In genomic region chr2:96144481-96145027, GRCh38 we compare ENCODE assay signal across 8 cellular contexts. TPM values are rescaled to one million over a fixed set of nuclear protein-coding genes. Genes with fewer than 3 reads are reported as not detected.
A peak's percentile ranks its signal among the peaks of the same experiment; 100 is the strongest.
DNase-seq lines count a peak whose midpoint lies in the region; ATAC-seq and TF ChIP-seq lines count a peak whose summit lies in the region.

No MANE protein-coding gene starts in this region.

- intact Hi-C loops in PC-9 (cut with micrococcal nuclease; ENCODE audit: unreplicated experiment), result loop anchor here (2.0 kb wide), 1 partner anchor 64 kb away; the partner anchor contains the start of gene STARD7
- intact Hi-C loops in mucosa of descending colon (cut with DNase I, micrococcal nuclease), result no loop called here

- H3K27me3 Mint-ChIP-seq in GM23338 (ENCODE audit: insufficient read depth, low read depth, poor library complexity), result peaks cover 26% of the 10 kb centered on the region
- H3K27me3 Mint-ChIP-seq in brain, result peaks cover 37% of the 10 kb centered on the region

- peaks cover 2% of the 10 kb centered on the region; the same call in 1 of the 3 replicates for H3K9me3 Mint-ChIP-seq in GM23338
- no peaks in the 10 kb centered on the region for H3K9me3 Mint-ChIP-seq in brain

- H3K4me1 ChIP-seq in GM23338 (ENCODE audit: insufficient read depth) (peaks cover 25% of the 10 kb centered on the region), PC-9 (replicated peaks; ENCODE audit: insufficient read depth) (peaks cover 13% of the 10 kb centered on the region), mucosa of descending colon (ENCODE audit: low read depth) (peaks cover 13% of the 10 kb centered on the region), upper lobe of left lung (peaks cover 12 to 50% (median 27%) of the 10 kb centered on the region in 4 donors)

- H3K9me3 ChIP-seq in PC-9 (ENCODE audit: insufficient read depth, low read depth) (no peaks in the 10 kb centered on the region), mucosa of descending colon (no peaks in the 10 kb centered on the region), upper lobe of left lung (no peaks in the 10 kb centered on the region)

- no peak overlapping the region; the same call in 1 of the 2 replicates for H3K27ac Mint-ChIP-seq in GM23338
- peak overlapping the region in 2 of 5 experiments; percentile 31 to 63 for H3K27ac Mint-ChIP-seq in brain

- peak; percentile 45 for DNase-seq in GM23338 (ENCODE audit: low spot score)
- DNase-seq in PC-9, result no peak
- peak; percentile 53 to 74 (median 68) for DNase-seq in mucosa of descending colon
- no peak for DNase-seq in upper lobe of left lung
- no peak for DNase-seq in DMS114 treated with DMSO at 0.1 percent for 48 hours (lab: John Stamatoyannopoulos, UW; ENCODE audit: unreplicated experiment)

- H3K36me3 Mint-ChIP-seq in GM23338 (ENCODE audit: low read depth) (peaks cover 15% of the 10 kb centered on the region; the same call in 2 of the 3 replicates), brain (no peaks in the 10 kb centered on the region)

- no peak for TF ChIP-seq POLR2A in upper lobe of left lung (IDR thresholded peaks at IDR 0.05)

- BruUV-seq in PC-9 (replicated peaks; lab: Mats Ljungman, UMichigan), result no TSS peak

- H3F3A ChIP-seq in GM23338 (replicated peaks; ENCODE audit: low read depth) (no peaks in the 10 kb centered on the region; the same call in none of the 2 replicates), PC-9 (ENCODE audit: insufficient read depth, low read depth) (peaks cover 20% of the 10 kb centered on the region; the same call in 1 of the 2 replicates)

- 10 to 33% methylated on average over 4 to 35 of the region's 35 CpGs for WGBS in upper lobe of left lung, 2 donors

- peak; percentile 2 for ATAC-seq in GM23338
- peak; percentile 14 for ATAC-seq in mucosa of descending colon
- ATAC-seq in upper lobe of left lung (ENCODE audit: low FRiP score in 2 of 2), result no peak
- ATAC-seq in GM18520 (IDR thresholded peaks at IDR 0.05; ENCODE audit: unreplicated experiment), result no peak
- no peak for ATAC-seq in HG03196 (IDR thresholded peaks at IDR 0.05; ENCODE audit: unreplicated experiment)

- TF ChIP-seq CTCF in GM23338 (conservative IDR thresholded peaks at IDR 0.05; ENCODE audit: low read depth in 2 of 2) (no peak), PC-9 (conservative IDR thresholded peaks at IDR 0.05) (no peak), brain (conservative IDR thresholded peaks at IDR 0.05) (no peak), mucosa of descending colon (IDR thresholded peaks at IDR 0.05) (no peak), upper lobe of left lung (IDR thresholded peaks at IDR 0.05) (no peak)

- no peak for TF ChIP-seq EP300 in upper lobe of left lung (IDR thresholded peaks at IDR 0.05)

- H3K27ac ChIP-seq in GM23338 (ENCODE audit: low read depth), result no peak overlapping the region
- no peak overlapping the region for H3K27ac ChIP-seq in PC-9
- peak overlapping the region in 3 of 4 donors; percentile 71 to 82 (median 76) for H3K27ac ChIP-seq in upper lobe of left lung

- H3K4me3 Mint-ChIP-seq in GM23338 (peak overlapping the region; percentile 88), brain (peak overlapping the region; percentile 80 to 85 (median 81))

- H3K9me2 ChIP-seq in GM23338 (ENCODE audit: insufficient read depth) (no peaks in the 10 kb centered on the region), PC-9 (ENCODE audit: insufficient read depth) (no peaks in the 10 kb centered on the region)

- no peaks in the 10 kb centered on the region for H3K36me3 ChIP-seq in GM23338 (ENCODE audit: insufficient read depth)
- no peaks in the 10 kb centered on the region; the same call in 1 of the 2 replicates for H3K36me3 ChIP-seq in PC-9 (ENCODE audit: low read depth)
- H3K36me3 ChIP-seq in mucosa of descending colon (ENCODE audit: low read depth), result no peaks in the 10 kb centered on the region
- H3K36me3 ChIP-seq in upper lobe of left lung, result no peaks in the 10 kb centered on the region

- CTCF ChIA-PET in PC-9 (lab: Charles Lee), result no interaction called here

- H4K20me1 ChIP-seq in GM23338 (replicated peaks; ENCODE audit: insufficient read depth), result no peaks in the 10 kb centered on the region
- H4K20me1 ChIP-seq in PC-9 (ENCODE audit: insufficient read depth), result no peaks in the 10 kb centered on the region

- H3K4me2 ChIP-seq in GM23338, result peak overlapping the region; percentile 81
- peak overlapping the region; percentile 92 for H3K4me2 ChIP-seq in PC-9

- H3K27me3 ChIP-seq in GM23338 (ENCODE audit: insufficient read depth), result peaks cover 30% of the 10 kb centered on the region
- H3K27me3 ChIP-seq in PC-9 (ENCODE audit: insufficient read depth, low read depth), result no peaks in the 10 kb centered on the region
- H3K27me3 ChIP-seq in upper lobe of left lung, result peaks cover 0 to 5% (median 0%) of the 10 kb centered on the region in 4 donors

- H3K79me2 ChIP-seq in GM23338 (replicated peaks; ENCODE audit: insufficient read depth), result no peaks in the 10 kb centered on the region
- H3K79me2 ChIP-seq in PC-9 (ENCODE audit: low read depth), result peaks cover 12% of the 10 kb centered on the region; the same call in 1 of the 2 replicates

- POLR2A ChIA-PET in PC-9 (lab: Charles Lee; ENCODE audit: unreplicated experiment), result no interaction called here

- H3K4me3 ChIP-seq in GM23338 (peak overlapping the region; percentile 59), PC-9 (peak overlapping the region; percentile 73), mucosa of descending colon (peak overlapping the region; percentile 12), upper lobe of left lung (peak overlapping the region; percentile 8 to 84 (median 70))

- H3K4me1 Mint-ChIP-seq in GM23338 (peaks cover 29% of the 10 kb centered on the region), brain (peaks cover 46% of the 10 kb centered on the region)

- H2AFZ ChIP-seq in GM23338 (peak overlapping the region; percentile 86), PC-9 (peak overlapping the region; percentile 88)

TF ChIP-seq in GM23338, 12 proteins besides CTCF, POLR2A, EP300 and RAD21:
- no peak for TF ChIP-seq ZNF114 (CRISPR knock-in tag; IDR thresholded peaks at IDR 0.05)

RNA-seq across cellular contexts. Expression of gene DUSP2, which starts 0.7 kb away (rescaled TPM):
- total RNA-seq in GM23338 (2014; rRNA removed; shearing (Covaris generic)), result 10.5 and 13.0 TPM in 2 replicates
- polyA plus RNA-seq in GM23338 (2016; fragmentation: Nextera tagmentation; extraction: Ambion mirVana) (6.4 and 6.6 TPM in 2 replicates), brain (ENCODE audit: insufficient read depth, low read depth, low replicate concordance) (3.0 TPM)
- total RNA-seq in PC-9 (2021) (4.0 and 5.2 TPM in 2 replicates), mucosa of descending colon (1 to 10 TPM; 1.5 to 2.3 (median 1.6) TPM), upper lobe of left lung (10 to 100 TPM in 4 of 6 donors, 1 to 10 TPM in 2; 6.9 to 21.0 (median 12.5) TPM)

RNA-seq across cellular contexts. Expression of gene ASTL, which starts 6.3 kb away (rescaled TPM):
- total RNA-seq in GM23338 (2014; rRNA removed; shearing (Covaris generic)), result 1.6 TPM in 1 of 2 replicates, not detected in the other
- 0.23 TPM in 1 of 2 replicates, not detected in the other for polyA plus RNA-seq in GM23338 (2016; fragmentation: Nextera tagmentation; extraction: Ambion mirVana)
- total RNA-seq in PC-9 (2021), result not detected in 2 replicates
- polyA plus RNA-seq in brain (ENCODE audit: insufficient read depth, low read depth, low replicate concordance), result not detected
- total RNA-seq in mucosa of descending colon, result not detected
- total RNA-seq in upper lobe of left lung, result 1 to 10 TPM in 1 of 6 donors, under 1 TPM in 2, not detected in 3; 0.23 to 1.3 (median 0.27) TPM

RNA-seq across cellular contexts. Expression of gene ADRA2B, which starts 28.2 kb away (rescaled TPM):
- 5.9 and 7.9 TPM in 2 replicates for total RNA-seq in GM23338 (2014; rRNA removed; shearing (Covaris generic))
- polyA plus RNA-seq in GM23338 (2016; fragmentation: Nextera tagmentation; extraction: Ambion mirVana), result 1.5 and 1.7 TPM in 2 replicates
- total RNA-seq in PC-9 (2021), result 0.26 and 0.55 TPM in 2 replicates
- polyA plus RNA-seq in brain (ENCODE audit: insufficient read depth, low read depth, low replicate concordance), result 0.48 TPM
- under 1 TPM; 0.17 to 0.73 (median 0.36) TPM for total RNA-seq in mucosa of descending colon
- 1 to 10 TPM in 1 of 6 donors, under 1 TPM in 5; 0.15 to 1.0 (median 0.31) TPM for total RNA-seq in upper lobe of left lung

Comparison
In these comparisons a context has a peak if more than half of its experiments do, and no peak if none do; other contexts are left out.
1. ATAC-seq: peak in GM23338 (single experiment) and mucosa of descending colon (single experiment); none in upper lobe of left lung (0 of 2), GM18520 (single experiment) and HG03196 (single experiment).
2. DNase-seq: peak in GM23338 (single experiment) and mucosa of descending colon (3 of 3); none in PC-9 (0 of 2), upper lobe of left lung (0 of 2) and DMS114 treated with DMSO at 0.1 percent for 48 hours (single experiment).
3. H3K27ac ChIP-seq: peak in upper lobe of left lung (3 of 4); none in GM23338 (single experiment) and PC-9 (single experiment).
4. H3K4me3 ChIP-seq: peak in every context shown above with its lines; median percentile 73 in PC-9; 70 in upper lobe of left lung; 59 in GM23338; 12 in mucosa of descending colon.